In the genomic region with DNA sequence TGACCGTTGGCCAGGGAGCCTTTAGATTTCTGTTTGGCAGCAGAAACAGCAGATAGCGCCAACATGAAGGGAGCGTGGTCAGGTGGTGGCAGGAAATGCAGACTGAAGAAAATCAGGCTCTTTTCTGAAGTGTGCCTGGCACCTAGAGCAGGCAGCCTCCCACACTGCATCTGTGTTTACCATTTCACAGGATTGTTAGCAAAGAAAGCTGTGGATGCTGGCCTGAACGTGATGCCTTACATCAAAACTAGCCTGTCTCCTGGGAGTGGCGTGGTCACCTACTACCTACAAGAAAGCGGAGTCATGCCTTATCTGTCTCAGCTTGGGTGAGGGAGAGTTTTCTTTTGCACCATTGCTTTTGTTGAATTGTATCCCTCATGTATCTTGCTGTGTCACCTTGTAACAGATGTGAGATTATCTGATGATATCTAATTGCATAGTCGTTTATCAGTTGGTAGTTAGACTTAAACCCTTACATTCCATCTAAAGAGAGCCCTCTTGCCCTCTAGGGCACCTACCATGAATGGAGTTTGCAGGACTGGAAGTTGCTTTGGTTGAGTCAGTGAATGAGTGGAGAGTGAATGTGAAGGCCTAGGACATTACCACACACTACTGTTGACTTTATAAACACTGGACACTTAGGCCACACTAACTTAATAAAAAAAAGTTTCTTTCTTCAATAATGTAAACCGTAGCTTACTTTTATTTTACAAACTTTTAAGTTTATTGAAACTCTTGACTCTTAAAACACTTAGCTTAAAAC, we compare ENCODE assay signal across 1 cellular context.
TF ChIP-seq lines count a peak whose summit lies in the region.

No MANE protein-coding gene starts in this region.

TF ChIP-seq in HepG2, 621 proteins besides CTCF, POLR2A, EP300 and RAD21 (continued from another document and continues in another):
- TF ChIP-seq, protein P1, sequence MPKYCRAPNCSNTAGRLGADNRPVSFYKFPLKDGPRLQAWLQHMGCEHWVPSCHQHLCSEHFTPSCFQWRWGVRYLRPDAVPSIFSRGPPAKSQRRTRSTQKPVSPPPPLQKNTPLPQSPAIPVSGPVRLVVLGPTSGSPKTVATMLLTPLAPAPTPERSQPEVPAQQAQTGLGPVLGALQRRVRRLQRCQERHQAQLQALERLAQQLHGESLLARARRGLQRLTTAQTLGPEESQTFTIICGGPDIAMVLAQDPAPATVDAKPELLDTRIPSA (CRISPR knock-in tag; IDR thresholded peaks at IDR 0.05; ENCODE audit: borderline replicate concordance) = no peak
- no peak for TF ChIP-seq NCOA1 (CRISPR knock-in tag; IDR thresholded peaks at IDR 0.05)
- no peak for TF ChIP-seq HNRNPK (IDR thresholded peaks at IDR 0.05; ENCODE audit: low read depth, low read length, poor library complexity, severe bottlenecking)
- no peak for TF ChIP-seq STAT5B (CRISPR knock-in tag; IDR thresholded peaks at IDR 0.05)
- no peak for TF ChIP-seq AGO1 (IDR thresholded peaks at IDR 0.05; ENCODE audit: low read depth, low read length, poor library complexity, severe bottlenecking)
- no peak for TF ChIP-seq FOXA1 (IDR thresholded peaks at IDR 0.05)
- peak; percentile 54; the same call in 1 of the 2 replicates for TF ChIP-seq FOXA1 (CRISPR knock-in tag; IDR thresholded peaks at IDR 0.05)
- TF ChIP-seq ZNF484 (CRISPR knock-in tag; IDR thresholded peaks at IDR 0.05; ENCODE audit: borderline replicate concordance, low read depth) = no peak
- TF ChIP-seq, protein P2, sequence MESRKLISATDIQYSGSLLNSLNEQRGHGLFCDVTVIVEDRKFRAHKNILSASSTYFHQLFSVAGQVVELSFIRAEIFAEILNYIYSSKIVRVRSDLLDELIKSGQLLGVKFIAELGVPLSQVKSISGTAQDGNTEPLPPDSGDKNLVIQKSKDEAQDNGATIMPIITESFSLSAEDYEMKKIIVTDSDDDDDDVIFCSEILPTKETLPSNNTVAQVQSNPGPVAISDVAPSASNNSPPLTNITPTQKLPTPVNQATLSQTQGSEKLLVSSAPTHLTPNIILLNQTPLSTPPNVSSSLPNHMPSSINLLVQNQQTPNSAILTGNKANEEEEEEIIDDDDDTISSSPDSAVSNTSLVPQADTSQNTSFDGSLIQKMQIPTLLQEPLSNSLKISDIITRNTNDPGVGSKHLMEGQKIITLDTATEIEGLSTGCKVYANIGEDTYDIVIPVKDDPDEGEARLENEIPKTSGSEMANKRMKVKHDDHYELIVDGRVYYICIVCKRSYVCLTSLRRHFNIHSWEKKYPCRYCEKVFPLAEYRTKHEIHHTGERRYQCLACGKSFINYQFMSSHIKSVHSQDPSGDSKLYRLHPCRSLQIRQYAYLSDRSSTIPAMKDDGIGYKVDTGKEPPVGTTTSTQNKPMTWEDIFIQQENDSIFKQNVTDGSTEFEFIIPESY (CRISPR knock-in tag; IDR thresholded peaks at IDR 0.05) = peak; percentile 93
- TF ChIP-seq REPIN1 (CRISPR knock-in tag; IDR thresholded peaks at IDR 0.05; ENCODE audit: borderline replicate concordance, low read depth) = no peak
- TF ChIP-seq EED (CRISPR knock-in tag; IDR thresholded peaks at IDR 0.05) = no peak
- no peak for TF ChIP-seq ETV6 (CRISPR knock-in tag; conservative IDR thresholded peaks at IDR 0.05)
- TF ChIP-seq, protein P3, sequence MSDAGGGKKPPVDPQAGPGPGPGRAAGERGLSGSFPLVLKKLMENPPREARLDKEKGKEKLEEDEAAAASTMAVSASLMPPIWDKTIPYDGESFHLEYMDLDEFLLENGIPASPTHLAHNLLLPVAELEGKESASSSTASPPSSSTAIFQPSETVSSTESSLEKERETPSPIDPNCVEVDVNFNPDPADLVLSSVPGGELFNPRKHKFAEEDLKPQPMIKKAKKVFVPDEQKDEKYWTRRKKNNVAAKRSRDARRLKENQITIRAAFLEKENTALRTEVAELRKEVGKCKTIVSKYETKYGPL (CRISPR knock-in tag; IDR thresholded peaks at IDR 0.05) = no peak
- TF ChIP-seq, protein P4, sequence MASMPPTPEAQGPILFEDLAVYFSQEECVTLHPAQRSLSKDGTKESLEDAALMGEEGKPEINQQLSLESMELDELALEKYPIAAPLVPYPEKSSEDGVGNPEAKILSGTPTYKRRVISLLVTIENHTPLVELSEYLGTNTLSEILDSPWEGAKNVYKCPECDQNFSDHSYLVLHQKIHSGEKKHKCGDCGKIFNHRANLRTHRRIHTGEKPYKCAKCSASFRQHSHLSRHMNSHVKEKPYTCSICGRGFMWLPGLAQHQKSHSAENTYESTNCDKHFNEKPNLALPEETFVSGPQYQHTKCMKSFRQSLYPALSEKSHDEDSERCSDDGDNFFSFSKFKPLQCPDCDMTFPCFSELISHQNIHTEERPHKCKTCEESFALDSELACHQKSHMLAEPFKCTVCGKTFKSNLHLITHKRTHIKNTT (CRISPR knock-in tag; IDR thresholded peaks at IDR 0.05) = no peak
- TF ChIP-seq ZNF33B (CRISPR knock-in tag; IDR thresholded peaks at IDR 0.05) = no peak
- TF ChIP-seq RFXAP (CRISPR knock-in tag; IDR thresholded peaks at IDR 0.05; ENCODE audit: borderline replicate concordance) = no peak
- TF ChIP-seq RXRB (CRISPR knock-in tag; IDR thresholded peaks at IDR 0.05; ENCODE audit: borderline replicate concordance) = no peak
- no peak for TF ChIP-seq GTF2F1 (IDR thresholded peaks at IDR 0.05; ENCODE audit: low read length)
- 0 out of 2 replicates have a peak, but pooled peaks have one; percentile 27 for TF ChIP-seq FOXC1 (CRISPR knock-in tag; IDR thresholded peaks at IDR 0.05; ENCODE audit: borderline replicate concordance)
- no peak for TF ChIP-seq NCOA2 (CRISPR knock-in tag; IDR thresholded peaks at IDR 0.05)
- no peak for TF ChIP-seq NR2F6 (IDR thresholded peaks at IDR 0.05)
- no peak for TF ChIP-seq NR2F6 (CRISPR knock-in tag; IDR thresholded peaks at IDR 0.05)
- TF ChIP-seq ZFX (CRISPR knock-in tag; IDR thresholded peaks at IDR 0.05; ENCODE audit: low read depth) = peak; percentile 53
- TF ChIP-seq, protein P5, sequence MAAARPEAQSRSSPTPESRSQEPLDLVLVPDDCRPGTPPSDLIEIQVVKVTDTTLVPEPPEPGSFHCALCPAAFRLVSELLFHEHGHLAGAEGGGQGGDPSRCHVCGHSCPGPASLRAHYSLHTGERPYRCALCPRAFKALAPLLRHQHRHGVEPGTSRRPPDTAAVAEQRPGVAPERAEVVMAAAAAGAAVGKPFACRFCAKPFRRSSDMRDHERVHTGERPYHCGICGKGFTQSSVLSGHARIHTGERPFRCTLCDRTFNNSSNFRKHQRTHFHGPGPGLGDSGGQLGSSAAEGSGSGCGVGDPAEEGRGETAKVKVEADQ (CRISPR knock-in tag; IDR thresholded peaks at IDR 0.05; ENCODE audit: borderline replicate concordance) = no peak
- TF ChIP-seq FOSL2 (CRISPR knock-in tag; IDR thresholded peaks at IDR 0.05) = peak; percentile 41
- no peak for TF ChIP-seq POLR2G (IDR thresholded peaks at IDR 0.05; ENCODE audit: low read depth, low read length)
- no peak for TF ChIP-seq SNAI1 (CRISPR knock-in tag; IDR thresholded peaks at IDR 0.05; ENCODE audit: borderline replicate concordance)
- TF ChIP-seq NR1H2 (CRISPR knock-in tag; IDR thresholded peaks at IDR 0.05; ENCODE audit: borderline replicate concordance, low read depth) = no peak
- TF ChIP-seq, protein P6, sequence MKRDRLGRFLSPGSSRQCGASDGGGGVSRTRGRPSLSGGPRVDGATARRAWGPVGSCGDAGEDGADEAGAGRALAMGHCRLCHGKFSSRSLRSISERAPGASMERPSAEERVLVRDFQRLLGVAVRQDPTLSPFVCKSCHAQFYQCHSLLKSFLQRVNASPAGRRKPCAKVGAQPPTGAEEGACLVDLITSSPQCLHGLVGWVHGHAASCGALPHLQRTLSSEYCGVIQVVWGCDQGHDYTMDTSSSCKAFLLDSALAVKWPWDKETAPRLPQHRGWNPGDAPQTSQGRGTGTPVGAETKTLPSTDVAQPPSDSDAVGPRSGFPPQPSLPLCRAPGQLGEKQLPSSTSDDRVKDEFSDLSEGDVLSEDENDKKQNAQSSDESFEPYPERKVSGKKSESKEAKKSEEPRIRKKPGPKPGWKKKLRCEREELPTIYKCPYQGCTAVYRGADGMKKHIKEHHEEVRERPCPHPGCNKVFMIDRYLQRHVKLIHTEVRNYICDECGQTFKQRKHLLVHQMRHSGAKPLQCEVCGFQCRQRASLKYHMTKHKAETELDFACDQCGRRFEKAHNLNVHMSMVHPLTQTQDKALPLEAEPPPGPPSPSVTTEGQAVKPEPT (CRISPR knock-in tag; IDR thresholded peaks at IDR 0.05; ENCODE audit: low read depth) = no peak
- TF ChIP-seq, protein P7, sequence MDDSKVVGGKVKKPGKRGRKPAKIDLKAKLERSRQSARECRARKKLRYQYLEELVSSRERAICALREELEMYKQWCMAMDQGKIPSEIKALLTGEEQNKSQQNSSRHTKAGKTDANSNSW (CRISPR knock-in tag; IDR thresholded peaks at IDR 0.05; ENCODE audit: borderline replicate concordance) = no peak
- TF ChIP-seq MIXL1 (CRISPR knock-in tag; IDR thresholded peaks at IDR 0.05) = 0 out of 2 replicates have a peak, but pooled peaks have one; percentile 45
- TF ChIP-seq SAP130 (CRISPR knock-in tag; IDR thresholded peaks at IDR 0.05; ENCODE audit: low read depth) = peak; percentile 33
- TF ChIP-seq, protein P8, sequence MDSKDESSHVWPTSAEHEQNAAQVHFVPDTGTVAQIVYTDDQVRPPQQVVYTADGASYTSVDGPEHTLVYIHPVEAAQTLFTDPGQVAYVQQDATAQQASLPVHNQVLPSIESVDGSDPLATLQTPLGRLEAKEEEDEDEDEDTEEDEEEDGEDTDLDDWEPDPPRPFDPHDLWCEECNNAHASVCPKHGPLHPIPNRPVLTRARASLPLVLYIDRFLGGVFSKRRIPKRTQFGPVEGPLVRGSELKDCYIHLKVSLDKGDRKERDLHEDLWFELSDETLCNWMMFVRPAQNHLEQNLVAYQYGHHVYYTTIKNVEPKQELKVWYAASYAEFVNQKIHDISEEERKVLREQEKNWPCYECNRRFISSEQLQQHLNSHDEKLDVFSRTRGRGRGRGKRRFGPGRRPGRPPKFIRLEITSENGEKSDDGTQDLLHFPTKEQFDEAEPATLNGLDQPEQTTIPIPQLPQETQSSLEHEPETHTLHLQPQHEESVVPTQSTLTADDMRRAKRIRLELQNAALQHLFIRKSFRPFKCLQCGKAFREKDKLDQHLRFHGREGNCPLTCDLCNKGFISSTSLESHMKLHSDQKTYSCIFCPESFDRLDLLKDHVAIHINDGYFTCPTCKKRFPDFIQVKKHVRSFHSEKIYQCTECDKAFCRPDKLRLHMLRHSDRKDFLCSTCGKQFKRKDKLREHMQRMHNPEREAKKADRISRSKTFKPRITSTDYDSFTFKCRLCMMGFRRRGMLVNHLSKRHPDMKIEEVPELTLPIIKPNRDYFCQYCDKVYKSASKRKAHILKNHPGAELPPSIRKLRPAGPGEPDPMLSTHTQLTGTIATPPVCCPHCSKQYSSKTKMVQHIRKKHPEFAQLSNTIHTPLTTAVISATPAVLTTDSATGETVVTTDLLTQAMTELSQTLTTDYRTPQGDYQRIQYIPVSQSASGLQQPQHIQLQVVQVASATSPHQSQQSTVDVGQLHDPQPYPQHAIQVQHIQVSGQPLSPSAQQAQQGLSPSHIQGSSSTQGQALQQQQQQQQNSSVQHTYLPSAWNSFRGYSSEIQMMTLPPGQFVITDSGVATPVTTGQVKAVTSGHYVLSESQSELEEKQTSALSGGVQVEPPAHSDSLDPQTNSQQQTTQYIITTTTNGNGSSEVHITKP (CRISPR knock-in tag; IDR thresholded peaks at IDR 0.05; ENCODE audit: low read depth) = no peak
- TF ChIP-seq, protein P9, sequence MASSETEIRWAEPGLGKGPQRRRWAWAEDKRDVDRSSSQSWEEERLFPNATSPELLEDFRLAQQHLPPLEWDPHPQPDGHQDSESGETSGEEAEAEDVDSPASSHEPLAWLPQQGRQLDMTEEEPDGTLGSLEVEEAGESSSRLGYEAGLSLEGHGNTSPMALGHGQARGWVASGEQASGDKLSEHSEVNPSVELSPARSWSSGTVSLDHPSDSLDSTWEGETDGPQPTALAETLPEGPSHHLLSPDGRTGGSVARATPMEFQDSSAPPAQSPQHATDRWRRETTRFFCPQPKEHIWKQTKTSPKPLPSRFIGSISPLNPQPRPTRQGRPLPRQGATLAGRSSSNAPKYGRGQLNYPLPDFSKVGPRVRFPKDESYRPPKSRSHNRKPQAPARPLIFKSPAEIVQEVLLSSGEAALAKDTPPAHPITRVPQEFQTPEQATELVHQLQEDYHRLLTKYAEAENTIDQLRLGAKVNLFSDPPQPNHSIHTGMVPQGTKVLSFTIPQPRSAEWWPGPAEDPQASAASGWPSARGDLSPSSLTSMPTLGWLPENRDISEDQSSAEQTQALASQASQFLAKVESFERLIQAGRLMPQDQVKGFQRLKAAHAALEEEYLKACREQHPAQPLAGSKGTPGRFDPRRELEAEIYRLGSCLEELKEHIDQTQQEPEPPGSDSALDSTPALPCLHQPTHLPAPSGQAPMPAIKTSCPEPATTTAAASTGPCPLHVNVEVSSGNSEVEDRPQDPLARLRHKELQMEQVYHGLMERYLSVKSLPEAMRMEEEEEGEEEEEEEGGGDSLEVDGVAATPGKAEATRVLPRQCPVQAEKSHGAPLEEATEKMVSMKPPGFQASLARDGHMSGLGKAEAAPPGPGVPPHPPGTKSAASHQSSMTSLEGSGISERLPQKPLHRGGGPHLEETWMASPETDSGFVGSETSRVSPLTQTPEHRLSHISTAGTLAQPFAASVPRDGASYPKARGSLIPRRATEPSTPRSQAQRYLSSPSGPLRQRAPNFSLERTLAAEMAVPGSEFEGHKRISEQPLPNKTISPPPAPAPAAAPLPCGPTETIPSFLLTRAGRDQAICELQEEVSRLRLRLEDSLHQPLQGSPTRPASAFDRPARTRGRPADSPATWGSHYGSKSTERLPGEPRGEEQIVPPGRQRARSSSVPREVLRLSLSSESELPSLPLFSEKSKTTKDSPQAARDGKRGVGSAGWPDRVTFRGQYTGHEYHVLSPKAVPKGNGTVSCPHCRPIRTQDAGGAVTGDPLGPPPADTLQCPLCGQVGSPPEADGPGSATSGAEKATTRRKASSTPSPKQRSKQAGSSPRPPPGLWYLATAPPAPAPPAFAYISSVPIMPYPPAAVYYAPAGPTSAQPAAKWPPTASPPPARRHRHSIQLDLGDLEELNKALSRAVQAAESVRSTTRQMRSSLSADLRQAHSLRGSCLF (CRISPR knock-in tag; IDR thresholded peaks at IDR 0.05; ENCODE audit: borderline replicate concordance) = no peak
- no peak for TF ChIP-seq NFE2L2 (IDR thresholded peaks at IDR 0.05; ENCODE audit: low read length)
- TF ChIP-seq NBN (conservative IDR thresholded peaks at IDR 0.05) = no peak
- TF ChIP-seq ZNF205 (CRISPR knock-in tag; IDR thresholded peaks at IDR 0.05) = no peak
- TF ChIP-seq ZFP1 (CRISPR knock-in tag; IDR thresholded peaks at IDR 0.05) = no peak
- TF ChIP-seq ZKSCAN5 (CRISPR knock-in tag; IDR thresholded peaks at IDR 0.05) = no peak
- TF ChIP-seq FIP1L1 (IDR thresholded peaks at IDR 0.05; ENCODE audit: borderline replicate concordance, insufficient read depth, low read depth, low read length) = no peak
- TF ChIP-seq TEAD3 (CRISPR knock-in tag; optimal IDR thresholded peaks at IDR 0.05; ENCODE audit: borderline replicate concordance) = peak; percentile 41
